ENCODE assay signal across 1 cellular context in the genomic region with DNA sequence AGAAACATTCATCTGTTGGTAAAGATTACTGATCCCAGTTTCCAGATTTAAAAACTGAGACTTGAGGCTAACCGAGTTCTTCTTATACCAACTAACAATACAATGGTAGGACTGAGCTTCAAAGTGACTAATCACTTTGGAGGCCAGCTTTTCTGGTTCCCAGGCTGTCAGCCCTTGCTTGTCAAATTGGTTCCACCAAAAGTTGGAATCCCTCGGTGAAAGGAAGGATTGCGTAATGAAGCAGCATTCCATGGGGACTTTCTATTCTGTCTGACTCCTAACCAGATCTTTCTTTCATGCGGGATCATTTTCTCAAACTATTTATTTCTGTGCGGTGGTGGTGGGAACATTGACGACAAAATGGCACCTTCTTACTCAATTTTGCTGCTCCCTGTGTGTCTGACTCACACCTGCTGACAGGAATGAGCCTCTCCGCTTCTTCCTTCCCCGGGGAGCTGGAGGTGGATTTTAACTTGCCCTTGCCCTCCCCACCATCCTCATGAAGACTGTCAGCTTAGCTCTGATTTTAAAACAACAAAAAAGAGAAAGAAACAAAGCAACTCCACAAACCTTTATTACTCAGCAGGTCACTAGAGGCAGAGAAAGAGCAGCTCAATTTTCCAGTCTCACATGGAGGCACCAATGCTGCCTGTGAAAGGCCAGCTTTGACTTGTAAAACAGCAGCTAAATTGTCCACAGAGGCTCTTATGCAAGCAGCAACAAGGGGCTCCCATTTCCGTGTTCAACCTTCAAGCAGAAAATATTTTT.
TF ChIP-seq lines count a peak whose summit lies in the region.

No MANE protein-coding gene starts in this region.

TF ChIP-seq in HepG2, 621 proteins besides CTCF, POLR2A, EP300 and RAD21 (continues in another document):
- TF ChIP-seq ZNF605 (CRISPR knock-in tag; IDR thresholded peaks at IDR 0.05): peak; percentile 50; the same call in 1 of the 2 replicates
- TF ChIP-seq ZEB1 (IDR thresholded peaks at IDR 0.05; ENCODE audit: insufficient replicate concordance, low read depth): no peak
- 0 out of 2 replicates have a peak, but pooled peaks have one; percentile 26 for TF ChIP-seq DNMT3B (CRISPR knock-in tag; conservative IDR thresholded peaks at IDR 0.05)
- peak; percentile 91 for TF ChIP-seq CEBPG (CRISPR knock-in tag; IDR thresholded peaks at IDR 0.05)
- 0 out of 2 replicates have a peak, but pooled peaks have one; percentile 31 for TF ChIP-seq ZNF644 (CRISPR knock-in tag; IDR thresholded peaks at IDR 0.05; ENCODE audit: low read depth)
- no peak for TF ChIP-seq ZNF44 (CRISPR knock-in tag; IDR thresholded peaks at IDR 0.05)
- no peak for TF ChIP-seq ZNF235 (CRISPR knock-in tag; IDR thresholded peaks at IDR 0.05; ENCODE audit: borderline replicate concordance)
- no peak for TF ChIP-seq ZNF430 (CRISPR knock-in tag; IDR thresholded peaks at IDR 0.05)
- TF ChIP-seq ZNF569 (CRISPR knock-in tag; IDR thresholded peaks at IDR 0.05; ENCODE audit: borderline replicate concordance): no peak
- peak; percentile 24; the same call in 1 of the 2 replicates for TF ChIP-seq HNF1B (CRISPR knock-in tag; IDR thresholded peaks at IDR 0.05)
- peak; percentile 81 for TF ChIP-seq TEAD3 (CRISPR knock-in tag; optimal IDR thresholded peaks at IDR 0.05; ENCODE audit: borderline replicate concordance)
- TF ChIP-seq PLRG1 (conservative IDR thresholded peaks at IDR 0.05): no peak
- TF ChIP-seq ZMYM2 (CRISPR knock-in tag; IDR thresholded peaks at IDR 0.05): no peak
- TF ChIP-seq ISX (CRISPR knock-in tag; conservative IDR thresholded peaks at IDR 0.05): no peak
- TF ChIP-seq ZNF274 (CRISPR knock-in tag; IDR thresholded peaks at IDR 0.05): no peak
- TF ChIP-seq CEBPB (IDR thresholded peaks at IDR 0.05; ENCODE audit: borderline replicate concordance, low read depth, low read length): peak; percentile 95
- TF ChIP-seq, protein P1, sequence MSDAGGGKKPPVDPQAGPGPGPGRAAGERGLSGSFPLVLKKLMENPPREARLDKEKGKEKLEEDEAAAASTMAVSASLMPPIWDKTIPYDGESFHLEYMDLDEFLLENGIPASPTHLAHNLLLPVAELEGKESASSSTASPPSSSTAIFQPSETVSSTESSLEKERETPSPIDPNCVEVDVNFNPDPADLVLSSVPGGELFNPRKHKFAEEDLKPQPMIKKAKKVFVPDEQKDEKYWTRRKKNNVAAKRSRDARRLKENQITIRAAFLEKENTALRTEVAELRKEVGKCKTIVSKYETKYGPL (CRISPR knock-in tag; IDR thresholded peaks at IDR 0.05): 0 out of 2 replicates have a peak, but pooled peaks have one; percentile 51
- peak; percentile 32 for TF ChIP-seq ASH2L (IDR thresholded peaks at IDR 0.05; ENCODE audit: insufficient read length, low read depth, low read length)
- TF ChIP-seq, protein P2, sequence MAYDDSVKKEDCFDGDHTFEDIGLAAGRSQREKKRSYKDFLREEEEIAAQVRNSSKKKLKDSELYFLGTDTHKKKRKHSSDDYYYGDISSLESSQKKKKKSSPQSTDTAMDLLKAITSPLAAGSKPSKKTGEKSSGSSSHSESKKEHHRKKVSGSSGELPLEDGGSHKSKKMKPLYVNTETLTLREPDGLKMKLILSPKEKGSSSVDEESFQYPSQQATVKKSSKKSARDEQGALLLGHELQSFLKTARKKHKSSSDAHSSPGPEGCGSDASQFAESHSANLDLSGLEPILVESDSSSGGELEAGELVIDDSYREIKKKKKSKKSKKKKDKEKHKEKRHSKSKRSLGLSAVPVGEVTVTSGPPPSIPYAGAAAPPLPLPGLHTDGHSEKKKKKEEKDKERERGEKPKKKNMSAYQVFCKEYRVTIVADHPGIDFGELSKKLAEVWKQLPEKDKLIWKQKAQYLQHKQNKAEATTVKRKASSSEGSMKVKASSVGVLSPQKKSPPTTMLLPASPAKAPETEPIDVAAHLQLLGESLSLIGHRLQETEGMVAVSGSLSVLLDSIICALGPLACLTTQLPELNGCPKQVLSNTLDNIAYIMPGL (CRISPR knock-in tag; IDR thresholded peaks at IDR 0.05; ENCODE audit: borderline replicate concordance in 1 of 2, low read depth in 1 of 2): 0 out of 4 replicates have a peak, but pooled peaks of 1 of the 2 experiments have one; percentile 24
- TF ChIP-seq TOPORS (CRISPR knock-in tag; IDR thresholded peaks at IDR 0.05): no peak
- TF ChIP-seq STAG1 (CRISPR knock-in tag; IDR thresholded peaks at IDR 0.05): no peak
- TF ChIP-seq ZNF83 (CRISPR knock-in tag; IDR thresholded peaks at IDR 0.05; ENCODE audit: borderline replicate concordance): no peak
- no peak for TF ChIP-seq BCL3 (CRISPR knock-in tag; IDR thresholded peaks at IDR 0.05)
- no peak for TF ChIP-seq FOXK1 (CRISPR knock-in tag; IDR thresholded peaks at IDR 0.05; ENCODE audit: borderline replicate concordance, low read depth)
- TF ChIP-seq ZNF292 (CRISPR knock-in tag; IDR thresholded peaks at IDR 0.05; ENCODE audit: borderline replicate concordance, low read depth): peak; percentile 73
- TF ChIP-seq ZNF383 (CRISPR knock-in tag; IDR thresholded peaks at IDR 0.05; ENCODE audit: borderline replicate concordance): no peak
- TF ChIP-seq GLMP (CRISPR knock-in tag; IDR thresholded peaks at IDR 0.05; ENCODE audit: borderline replicate concordance): no peak
- TF ChIP-seq IRF1 (CRISPR knock-in tag; IDR thresholded peaks at IDR 0.05; ENCODE audit: low read depth): no peak
- TF ChIP-seq SUZ12 (IDR thresholded peaks at IDR 0.05; ENCODE audit: low read depth, low read length): no peak
- TF ChIP-seq POGZ (CRISPR knock-in tag; IDR thresholded peaks at IDR 0.05): 0 out of 2 replicates have a peak, but pooled peaks have one; percentile 21
- no peak for TF ChIP-seq NCOA2 (CRISPR knock-in tag; IDR thresholded peaks at IDR 0.05)
- TF ChIP-seq ZNF160 (CRISPR knock-in tag; IDR thresholded peaks at IDR 0.05): no peak
- TF ChIP-seq ZNF878 (CRISPR knock-in tag; IDR thresholded peaks at IDR 0.05): no peak
- TF ChIP-seq CBFB (CRISPR knock-in tag; IDR thresholded peaks at IDR 0.05): no peak
- TF ChIP-seq TBP (CRISPR knock-in tag; IDR thresholded peaks at IDR 0.05): no peak
- TF ChIP-seq TRAFD1 (CRISPR knock-in tag; IDR thresholded peaks at IDR 0.05; ENCODE audit: borderline replicate concordance): no peak
- TF ChIP-seq ARNTL (CRISPR knock-in tag; IDR thresholded peaks at IDR 0.05): 0 out of 2 replicates have a peak, but pooled peaks have one; percentile 38
- TF ChIP-seq, protein P3, sequence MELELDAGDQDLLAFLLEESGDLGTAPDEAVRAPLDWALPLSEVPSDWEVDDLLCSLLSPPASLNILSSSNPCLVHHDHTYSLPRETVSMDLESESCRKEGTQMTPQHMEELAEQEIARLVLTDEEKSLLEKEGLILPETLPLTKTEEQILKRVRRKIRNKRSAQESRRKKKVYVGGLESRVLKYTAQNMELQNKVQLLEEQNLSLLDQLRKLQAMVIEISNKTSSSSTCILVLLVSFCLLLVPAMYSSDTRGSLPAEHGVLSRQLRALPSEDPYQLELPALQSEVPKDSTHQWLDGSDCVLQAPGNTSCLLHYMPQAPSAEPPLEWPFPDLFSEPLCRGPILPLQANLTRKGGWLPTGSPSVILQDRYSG (CRISPR knock-in tag; IDR thresholded peaks at IDR 0.05): no peak
- TF ChIP-seq HDAC2 (CRISPR knock-in tag; IDR thresholded peaks at IDR 0.05): 0 out of 2 replicates have a peak, but pooled peaks have one; percentile 22
- TF ChIP-seq ZNF879 (CRISPR knock-in tag; IDR thresholded peaks at IDR 0.05): no peak
- TF ChIP-seq RCOR2 (CRISPR knock-in tag; IDR thresholded peaks at IDR 0.05): peak; percentile 56
- TF ChIP-seq THAP11 (CRISPR knock-in tag; IDR thresholded peaks at IDR 0.05): no peak
- no peak for TF ChIP-seq AHDC1 (CRISPR knock-in tag; IDR thresholded peaks at IDR 0.05; ENCODE audit: borderline replicate concordance)
- TF ChIP-seq ZC3H13 (CRISPR knock-in tag; IDR thresholded peaks at IDR 0.05): no peak
- no peak for TF ChIP-seq ZNF567 (CRISPR knock-in tag; IDR thresholded peaks at IDR 0.05; ENCODE audit: borderline replicate concordance)
- peak; percentile 39 for TF ChIP-seq SAP130 (CRISPR knock-in tag; IDR thresholded peaks at IDR 0.05; ENCODE audit: low read depth)
- TF ChIP-seq LCORL (IDR thresholded peaks at IDR 0.05): no peak
- TF ChIP-seq LCORL (CRISPR knock-in tag; IDR thresholded peaks at IDR 0.05): 0 out of 2 replicates have a peak, but pooled peaks have one; percentile 36
- TF ChIP-seq MAFF (IDR thresholded peaks at IDR 0.05; ENCODE audit: low read depth, low read length): no peak
